In genomic region chr13:95437561-95437960, GRCh38 we compare ENCODE assay signal across 1 cellular context.
TF ChIP-seq lines count a peak whose summit lies in the region.

No MANE protein-coding gene starts in this region.

TF ChIP-seq in GM23338, 12 proteins besides CTCF, POLR2A, EP300 and RAD21 (continued from another document):
- TF ChIP-seq REST (IDR thresholded peaks at IDR 0.05; ENCODE audit: unreplicated experiment) = no peak
- no peak for TF ChIP-seq ZNF114 (CRISPR knock-in tag; IDR thresholded peaks at IDR 0.05)
- no peak for TF ChIP-seq NANOG (IDR thresholded peaks at IDR 0.05; ENCODE audit: borderline replicate concordance)
- no peak for TF ChIP-seq EZH2phosphoT487 (IDR thresholded peaks at IDR 0.05; ENCODE audit: unreplicated experiment)
- TF ChIP-seq POLR2AphosphoS5 (IDR thresholded peaks at IDR 0.05; ENCODE audit: low read depth) = no peak
- TF ChIP-seq STAT1 (IDR thresholded peaks at IDR 0.05; ENCODE audit: unreplicated experiment) = no peak
- no peak for TF ChIP-seq JUNB (IDR thresholded peaks at IDR 0.05; ENCODE audit: unreplicated experiment)
- TF ChIP-seq ZNF331 (CRISPR knock-in tag; IDR thresholded peaks at IDR 0.05; ENCODE audit: low read depth) = no peak
- no peak for TF ChIP-seq CREB1 (CRISPR knock-in tag; IDR thresholded peaks at IDR 0.05; ENCODE audit: low read depth)
- no peak for TF ChIP-seq ZNF462 (CRISPR knock-in tag; IDR thresholded peaks at IDR 0.05)
TF ChIP-seq in GM23338: peak in this region for 0.
